15 cellular contexts compared by ENCODE assay signal in genomic region chr1:209405183-209405823, GRCh38.
DNase-seq lines count a peak whose midpoint lies in the region; ATAC-seq and TF ChIP-seq lines count a peak whose summit lies in the region.
"Had no signal": no experiment of that assay in that cellular context is flagged by ENCODE, and none has a peak within 500 bp of the region (broad histone marks: within the 10 kb centered on the region; RNA-seq: fewer than 3 reads in every experiment).

No MANE protein-coding gene starts in this region.

- TF ChIP-seq CTCF in fibroblast of villous mesenchyme (IDR thresholded peaks at IDR 0.05; ENCODE audit: insufficient read depth, low read depth, low read length) (no peak), lower lobe of right lung (IDR thresholded peaks at IDR 0.05) (no peak)

- no peaks in the 10 kb centered on the region for H3K9me3 Mint-ChIP-seq in activated CD4-positive, alpha-beta T cell treated with anti-CD3 and anti-CD28 coated beads for 36 hours (ENCODE audit: low read depth)
- no peaks in the 10 kb centered on the region for H3K9me3 Mint-ChIP-seq in activated CD4-positive, alpha-beta T cell treated with anti-CD3 and anti-CD28 coated beads, Interleukin-2, amount 10 ng/mL, durations not matched to agents 24 days and 14 days
- H3K9me3 Mint-ChIP-seq in stimulated activated naive CD8-positive, alpha-beta T cell treated with anti-CD3 and anti-CD28 coated beads, Interleukin-15, amount 100 ng/mL, for 72 hours: no peaks in the 10 kb centered on the region

- DNase-seq in activated CD4-positive, alpha-beta T cell treated with anti-CD3 and anti-CD28 coated beads for 36 hours: peak; percentile 8
- no peak for DNase-seq in activated CD4-positive, alpha-beta T cell treated with anti-CD3 and anti-CD28 coated beads, Interleukin-2, amount 10 ng/mL, durations not matched to agents 24 days and 14 days
- DNase-seq in SW480 (ENCODE audit: low spot score) (peak; percentile 68), fibroblast of villous mesenchyme (ENCODE audit: low read depth) (peak; percentile 46), NCI-H446 treated with DMSO at 0.1 percent for 48 hours (lab: John Stamatoyannopoulos, UW) (no peak), lower lobe of right lung (no peak)
- DNase-seq in stimulated activated naive CD8-positive, alpha-beta T cell treated with anti-CD3 and anti-CD28 coated beads, Interleukin-15, amount 100 ng/mL, for 72 hours: peak in 1 of 2 donors; percentile 13
- no peak for DNase-seq in stimulated activated CD4-positive, alpha-beta T cell treated with anti-CD3 and anti-CD28 coated beads, Interleukin-12 subunit alpha, Interleukin-12 subunit beta, amount 100 ng/mL, for 4 hours
- DNase-seq: activated gamma-delta T cell treated with Interleukin-2 at 50 U/mL for 16 hours; kidney; NCI-H146; stimulated activated CD4-positive, alpha-beta T cell treated with anti-CD3 and anti-CD28 coated beads, Interleukin-4, amount 100 ng/mL, for 24 hours had no signal

- H3K36me3 Mint-ChIP-seq in activated CD4-positive, alpha-beta T cell treated with anti-CD3 and anti-CD28 coated beads for 36 hours (ENCODE audit: low read depth): no peaks in the 10 kb centered on the region
- no peaks in the 10 kb centered on the region for H3K36me3 Mint-ChIP-seq in activated CD4-positive, alpha-beta T cell treated with anti-CD3 and anti-CD28 coated beads, Interleukin-2, amount 10 ng/mL, durations not matched to agents 24 days and 14 days (ENCODE audit: low read depth)

- no peaks in the 10 kb centered on the region for H3K36me3 ChIP-seq in lower lobe of right lung

- intact Hi-C loops in activated CD4-positive, alpha-beta T cell treated with anti-CD3 and anti-CD28 coated beads for 36 hours (cut with DNase I, micrococcal nuclease): no loop called here
- intact Hi-C loops in activated CD4-positive, alpha-beta T cell treated with anti-CD3 and anti-CD28 coated beads, Interleukin-2, amount 10 ng/mL, durations not matched to agents 24 days and 14 days (cut with micrococcal nuclease): no loop called here
- intact Hi-C loops in lower lobe of right lung (cut with DNase I): no loop called here

- H3K4me3 ChIP-seq in fibroblast of villous mesenchyme (ENCODE audit: low read depth, low read length) (no peak overlapping the region), lower lobe of right lung (no peak overlapping the region)

- peaks cover 10% of the 10 kb centered on the region for H3K27me3 Mint-ChIP-seq in activated CD4-positive, alpha-beta T cell treated with anti-CD3 and anti-CD28 coated beads for 36 hours
- H3K27me3 Mint-ChIP-seq in activated CD4-positive, alpha-beta T cell treated with anti-CD3 and anti-CD28 coated beads, Interleukin-2, amount 10 ng/mL, durations not matched to agents 24 days and 14 days: peaks cover 5% of the 10 kb centered on the region
- peaks cover 5% of the 10 kb centered on the region for H3K27me3 Mint-ChIP-seq in stimulated activated naive CD8-positive, alpha-beta T cell treated with anti-CD3 and anti-CD28 coated beads, Interleukin-15, amount 100 ng/mL, for 72 hours

- ATAC-seq in activated CD4-positive, alpha-beta T cell treated with anti-CD3 and anti-CD28 coated beads for 36 hours: peak; percentile 49
- peak; percentile 77 for ATAC-seq in stimulated activated naive CD8-positive, alpha-beta T cell treated with anti-CD3 and anti-CD28 coated beads, Interleukin-15, amount 100 ng/mL, for 72 hours
- ATAC-seq in lower lobe of right lung: no peak

- peaks cover 4% of the 10 kb centered on the region for H3K27me3 ChIP-seq in lower lobe of right lung (ENCODE audit: low read depth)

- no peaks in the 10 kb centered on the region for H3K4me1 Mint-ChIP-seq in activated CD4-positive, alpha-beta T cell treated with anti-CD3 and anti-CD28 coated beads for 36 hours
- H3K4me1 Mint-ChIP-seq in activated CD4-positive, alpha-beta T cell treated with anti-CD3 and anti-CD28 coated beads, Interleukin-2, amount 10 ng/mL, durations not matched to agents 24 days and 14 days: no peaks in the 10 kb centered on the region
- no peaks in the 10 kb centered on the region for H3K4me1 Mint-ChIP-seq in stimulated activated naive CD8-positive, alpha-beta T cell treated with anti-CD3 and anti-CD28 coated beads, Interleukin-15, amount 100 ng/mL, for 72 hours

- CTCF ChIA-PET in activated CD4-positive, alpha-beta T cell treated with anti-CD3 and anti-CD28 coated beads for 36 hours (lab: Charles Lee): interaction anchor here (1.3 kb wide), 1 partner anchor 9 kb away, joined by 5 read pairs; no protein-coding TSS in a partner anchor

- POLR2A ChIA-PET in activated CD4-positive, alpha-beta T cell treated with anti-CD3 and anti-CD28 coated beads for 36 hours (lab: Charles Lee): no interaction called here

- no peaks in the 10 kb centered on the region for H3K9me3 ChIP-seq in lower lobe of right lung

- H3K4me3 Mint-ChIP-seq in activated CD4-positive, alpha-beta T cell treated with anti-CD3 and anti-CD28 coated beads for 36 hours: no peak overlapping the region
- H3K4me3 Mint-ChIP-seq in activated CD4-positive, alpha-beta T cell treated with anti-CD3 and anti-CD28 coated beads, Interleukin-2, amount 10 ng/mL, durations not matched to agents 24 days and 14 days: no peak overlapping the region
- H3K4me3 Mint-ChIP-seq in stimulated activated naive CD8-positive, alpha-beta T cell treated with anti-CD3 and anti-CD28 coated beads, Interleukin-15, amount 100 ng/mL, for 72 hours: no peak overlapping the region

- H3K27ac ChIP-seq in lower lobe of right lung: no peak overlapping the region
- H3K27ac ChIP-seq: HL-60, parathyroid adenoma, VCaP had no signal

- H3K27ac Mint-ChIP-seq in activated CD4-positive, alpha-beta T cell treated with anti-CD3 and anti-CD28 coated beads for 36 hours: no peak overlapping the region
- no peak overlapping the region for H3K27ac Mint-ChIP-seq in activated CD4-positive, alpha-beta T cell treated with anti-CD3 and anti-CD28 coated beads, Interleukin-2, amount 10 ng/mL, durations not matched to agents 24 days and 14 days
- H3K27ac Mint-ChIP-seq in stimulated activated naive CD8-positive, alpha-beta T cell treated with anti-CD3 and anti-CD28 coated beads, Interleukin-15, amount 100 ng/mL, for 72 hours: no peak overlapping the region

- H3K4me1 ChIP-seq in lower lobe of right lung: no peaks in the 10 kb centered on the region
- H3K4me1 ChIP-seq: parathyroid adenoma had no signal

Comparison
In these comparisons a context has a peak if more than half of its experiments do, and no peak if none do; other contexts are left out.
1. DNase-seq: peak in activated CD4-positive, alpha-beta T cell treated with anti-CD3 and anti-CD28 coated beads for 36 hours (single experiment), SW480 (single experiment) and fibroblast of villous mesenchyme (single experiment); none in activated CD4-positive, alpha-beta T cell treated with anti-CD3 and anti-CD28 coated beads, Interleukin-2, amount 10 ng/mL, durations not matched to agents 24 days and 14 days (single experiment), NCI-H446 treated with DMSO at 0.1 percent for 48 hours (single experiment), lower lobe of right lung (single experiment) and stimulated activated CD4-positive, alpha-beta T cell treated with anti-CD3 and anti-CD28 coated beads, Interleukin-12 subunit alpha, Interleukin-12 subunit beta, amount 100 ng/mL, for 4 hours (single experiment).
2. ATAC-seq: peak in activated CD4-positive, alpha-beta T cell treated with anti-CD3 and anti-CD28 coated beads for 36 hours (single experiment) and stimulated activated naive CD8-positive, alpha-beta T cell treated with anti-CD3 and anti-CD28 coated beads, Interleukin-15, amount 100 ng/mL, for 72 hours (single experiment); none in lower lobe of right lung (0 of 2).